In the genomic region with DNA sequence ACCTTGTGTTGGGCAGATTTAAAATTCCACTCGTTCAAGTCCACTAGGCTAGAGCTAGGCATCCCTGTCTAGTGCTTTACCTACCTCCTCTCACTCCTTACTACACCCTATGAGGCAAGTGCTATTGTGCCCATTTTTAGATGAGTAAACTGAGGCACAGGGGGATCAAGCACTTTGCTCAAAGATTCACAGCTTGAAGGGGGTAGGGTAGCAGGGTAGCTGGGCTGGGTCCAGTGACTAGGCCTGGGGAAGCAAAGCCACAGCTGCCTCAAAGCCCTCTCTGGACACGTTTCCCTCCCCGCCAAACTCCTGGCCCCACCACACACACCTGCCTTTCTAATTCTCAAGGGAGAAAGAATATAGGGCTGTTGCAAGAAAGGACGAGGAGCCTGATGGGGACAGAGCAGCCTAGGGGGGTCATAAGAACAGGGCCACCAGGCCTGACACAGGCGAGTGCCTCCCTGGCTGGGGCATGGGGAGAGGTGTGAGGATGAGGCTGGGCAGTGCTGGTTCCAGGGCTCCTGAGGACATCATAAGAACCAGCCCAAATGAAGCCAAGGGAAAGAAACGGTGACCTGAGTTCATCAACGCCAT, we compare ENCODE assay signal across 2 cellular contexts.
TF ChIP-seq lines count a peak whose summit lies in the region.

No MANE protein-coding gene starts in this region.

TF ChIP-seq in HepG2, 621 proteins besides CTCF, POLR2A, EP300 and RAD21 (continues in another document):
- TF ChIP-seq DNMT3B (CRISPR knock-in tag; conservative IDR thresholded peaks at IDR 0.05) (no peak), KMT2B (CRISPR knock-in tag; IDR thresholded peaks at IDR 0.05) (no peak), ZNF629 (CRISPR knock-in tag; conservative IDR thresholded peaks at IDR 0.05) (peak; percentile 73), ZNF460 (CRISPR knock-in tag; IDR thresholded peaks at IDR 0.05; ENCODE audit: borderline replicate concordance) (no peak), MXD4 (CRISPR knock-in tag; IDR thresholded peaks at IDR 0.05) (no peak), KLF11 (CRISPR knock-in tag; IDR thresholded peaks at IDR 0.05) (no peak), ZMYM3 (CRISPR knock-in tag; IDR thresholded peaks at IDR 0.05) (0 out of 2 replicates have a peak, but pooled peaks have one; percentile 30), SRSF1 (optimal IDR thresholded peaks at IDR 0.05; ENCODE audit: low read depth, low read length) (no peak)
- TF ChIP-seq, protein P1, sequence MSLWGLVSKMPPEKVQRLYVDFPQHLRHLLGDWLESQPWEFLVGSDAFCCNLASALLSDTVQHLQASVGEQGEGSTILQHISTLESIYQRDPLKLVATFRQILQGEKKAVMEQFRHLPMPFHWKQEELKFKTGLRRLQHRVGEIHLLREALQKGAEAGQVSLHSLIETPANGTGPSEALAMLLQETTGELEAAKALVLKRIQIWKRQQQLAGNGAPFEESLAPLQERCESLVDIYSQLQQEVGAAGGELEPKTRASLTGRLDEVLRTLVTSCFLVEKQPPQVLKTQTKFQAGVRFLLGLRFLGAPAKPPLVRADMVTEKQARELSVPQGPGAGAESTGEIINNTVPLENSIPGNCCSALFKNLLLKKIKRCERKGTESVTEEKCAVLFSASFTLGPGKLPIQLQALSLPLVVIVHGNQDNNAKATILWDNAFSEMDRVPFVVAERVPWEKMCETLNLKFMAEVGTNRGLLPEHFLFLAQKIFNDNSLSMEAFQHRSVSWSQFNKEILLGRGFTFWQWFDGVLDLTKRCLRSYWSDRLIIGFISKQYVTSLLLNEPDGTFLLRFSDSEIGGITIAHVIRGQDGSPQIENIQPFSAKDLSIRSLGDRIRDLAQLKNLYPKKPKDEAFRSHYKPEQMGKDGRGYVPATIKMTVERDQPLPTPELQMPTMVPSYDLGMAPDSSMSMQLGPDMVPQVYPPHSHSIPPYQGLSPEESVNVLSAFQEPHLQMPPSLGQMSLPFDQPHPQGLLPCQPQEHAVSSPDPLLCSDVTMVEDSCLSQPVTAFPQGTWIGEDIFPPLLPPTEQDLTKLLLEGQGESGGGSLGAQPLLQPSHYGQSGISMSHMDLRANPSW (CRISPR knock-in tag; IDR thresholded peaks at IDR 0.05; ENCODE audit: borderline replicate concordance): no peak
- TF ChIP-seq, protein P2, sequence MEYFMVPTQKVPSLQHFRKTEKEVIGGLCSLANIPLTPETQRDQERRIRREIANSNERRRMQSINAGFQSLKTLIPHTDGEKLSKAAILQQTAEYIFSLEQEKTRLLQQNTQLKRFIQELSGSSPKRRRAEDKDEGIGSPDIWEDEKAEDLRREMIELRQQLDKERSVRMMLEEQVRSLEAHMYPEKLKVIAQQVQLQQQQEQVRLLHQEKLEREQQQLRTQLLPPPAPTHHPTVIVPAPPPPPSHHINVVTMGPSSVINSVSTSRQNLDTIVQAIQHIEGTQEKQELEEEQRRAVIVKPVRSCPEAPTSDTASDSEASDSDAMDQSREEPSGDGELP (IDR thresholded peaks at IDR 0.05; ENCODE audit: borderline replicate concordance, low read depth): no peak
- TF ChIP-seq, protein P3, sequence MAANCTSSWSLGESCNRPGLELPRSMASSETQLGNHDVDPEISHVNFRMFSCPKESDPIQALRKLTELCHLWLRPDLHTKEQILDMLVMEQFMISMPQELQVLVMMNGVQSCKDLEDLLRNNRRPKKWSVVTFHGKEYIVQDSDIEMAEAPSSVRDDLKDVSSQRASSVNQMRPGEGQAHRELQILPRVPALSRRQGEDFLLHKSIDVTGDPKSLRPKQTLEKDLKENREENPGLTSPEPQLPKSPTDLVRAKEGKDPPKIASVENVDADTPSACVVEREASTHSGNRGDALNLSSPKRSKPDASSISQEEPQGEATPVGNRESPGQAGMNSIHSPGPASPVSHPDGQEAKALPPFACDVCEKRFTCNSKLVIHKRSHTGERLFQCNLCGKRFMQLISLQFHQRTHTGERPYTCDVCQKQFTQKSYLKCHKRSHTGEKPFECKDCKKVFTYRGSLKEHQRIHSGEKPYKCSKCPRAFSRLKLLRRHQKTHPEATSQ (CRISPR knock-in tag; IDR thresholded peaks at IDR 0.05; ENCODE audit: borderline replicate concordance): no peak

TF ChIP-seq in H1, 55 proteins besides CTCF, POLR2A, EP300 and RAD21:
- TF ChIP-seq KDM1A (IDR thresholded peaks at IDR 0.05; ENCODE audit: borderline replicate concordance, low read length): 0 out of 2 replicates have a peak, but pooled peaks have one; percentile 15
- no peak for TF ChIP-seq BRCA1 (IDR thresholded peaks at IDR 0.05; ENCODE audit: low read depth, low read length)
